23 cellular contexts compared by ENCODE assay signal in genomic region chr13:94886191-94886590, GRCh38.
DNase-seq lines count a peak whose midpoint lies in the region; ATAC-seq and TF ChIP-seq lines count a peak whose summit lies in the region.
"Had no signal": no experiment of that assay in that cellular context is flagged by ENCODE, and none has a peak within 500 bp of the region (broad histone marks: within the 10 kb centered on the region; RNA-seq: fewer than 3 reads in every experiment).

No MANE protein-coding gene starts in this region.

- H3K9me3 ChIP-seq in osteoblast (ENCODE audit: low read depth, low read length) = no peaks in the 10 kb centered on the region
- H3K9me3 ChIP-seq: prostate gland had no signal

- H3K27ac Mint-ChIP-seq in chondrocyte (ENCODE audit: unreplicated experiment) = peak overlapping the region; percentile 55
- H3K27ac Mint-ChIP-seq in activated CD8-positive, alpha-beta memory T cell treated with anti-CD3 and anti-CD28 coated beads, Interleukin-2, amount 10 ng/mL, durations not matched to agents 7 days and 5 days = no peak overlapping the region
- H3K27ac Mint-ChIP-seq: activated naive CD8-positive, alpha-beta T cell treated with anti-CD3 and anti-CD28 coated beads for 36 hours; natural killer cell treated with Interleukin-12 subunit alpha and Interleukin-12 subunit beta and Interleukin-15 and Interleukin-18, amount 100 ng/mL, for 72 hours had no signal

- H3K4me3 ChIP-seq in osteoblast (ENCODE audit: insufficient read depth, low read length) = no peak overlapping the region
- H3K4me3 ChIP-seq: prostate gland had no signal

- H2AFZ ChIP-seq in osteoblast (ENCODE audit: low read length) = no peak overlapping the region

- no peak overlapping the region for H3K27ac ChIP-seq in osteoblast (ENCODE audit: low read depth, low read length)
- H3K27ac ChIP-seq: C4-2B, KMS-11, prostate gland had no signal

- CTCF ChIA-PET in activated CD8-positive, alpha-beta memory T cell treated with anti-CD3 and anti-CD28 coated beads, Interleukin-2, amount 10 ng/mL, durations not matched to agents 7 days and 5 days (lab: Charles Lee) = no interaction called here

- no peaks in the 10 kb centered on the region for H3K36me3 ChIP-seq in osteoblast (ENCODE audit: insufficient read depth, low read length)
- H3K36me3 ChIP-seq: prostate gland had no signal

- peaks cover 11% of the 10 kb centered on the region for H3K4me1 Mint-ChIP-seq in chondrocyte (ENCODE audit: low read depth)
- H3K4me1 Mint-ChIP-seq in activated CD8-positive, alpha-beta memory T cell treated with anti-CD3 and anti-CD28 coated beads, Interleukin-2, amount 10 ng/mL, durations not matched to agents 7 days and 5 days = no peaks in the 10 kb centered on the region
- H3K4me1 Mint-ChIP-seq: activated naive CD8-positive, alpha-beta T cell treated with anti-CD3 and anti-CD28 coated beads for 36 hours had no signal

- H3K79me2 ChIP-seq in osteoblast (ENCODE audit: insufficient read depth, low read length) = no peaks in the 10 kb centered on the region

- H3K9me3 Mint-ChIP-seq in chondrocyte (ENCODE audit: low read depth) = peaks cover 4% of the 10 kb centered on the region
- no peaks in the 10 kb centered on the region for H3K9me3 Mint-ChIP-seq in activated CD8-positive, alpha-beta memory T cell treated with anti-CD3 and anti-CD28 coated beads, Interleukin-2, amount 10 ng/mL, durations not matched to agents 7 days and 5 days (ENCODE audit: low read depth)
- H3K9me3 Mint-ChIP-seq: activated naive CD8-positive, alpha-beta T cell treated with anti-CD3 and anti-CD28 coated beads for 36 hours had no signal

- H3K4me3 Mint-ChIP-seq in chondrocyte (ENCODE audit: unreplicated experiment) = no peak overlapping the region
- H3K4me3 Mint-ChIP-seq in activated CD8-positive, alpha-beta memory T cell treated with anti-CD3 and anti-CD28 coated beads, Interleukin-2, amount 10 ng/mL, durations not matched to agents 7 days and 5 days = no peak overlapping the region
- H3K4me3 Mint-ChIP-seq: activated naive CD8-positive, alpha-beta T cell treated with anti-CD3 and anti-CD28 coated beads for 36 hours; natural killer cell treated with Interleukin-12 subunit alpha and Interleukin-12 subunit beta and Interleukin-15 and Interleukin-18, amount 100 ng/mL, for 72 hours had no signal

- H3K27me3 Mint-ChIP-seq in chondrocyte (ENCODE audit: low read depth) = no peaks in the 10 kb centered on the region
- no peaks in the 10 kb centered on the region for H3K27me3 Mint-ChIP-seq in activated CD8-positive, alpha-beta memory T cell treated with anti-CD3 and anti-CD28 coated beads, Interleukin-2, amount 10 ng/mL, durations not matched to agents 7 days and 5 days
- H3K27me3 Mint-ChIP-seq: natural killer cell treated with Interleukin-12 subunit alpha and Interleukin-12 subunit beta and Interleukin-15 and Interleukin-18, amount 100 ng/mL, for 72 hours had no signal

- peak; percentile 96 for DNase-seq in EH (ENCODE audit: low read depth)
- peak; percentile 23 for DNase-seq in OCI-M1 (lab: John Stamatoyannopoulos, UW)
- DNase-seq in chondrocyte (ENCODE audit: low spot score) = no peak
- peak; percentile 46 for DNase-seq in osteoblast (ENCODE audit: insufficient read length, low spot score, missing footprints)
- DNase-seq in activated CD8-positive, alpha-beta memory T cell treated with anti-CD3 and anti-CD28 coated beads, Interleukin-2, amount 10 ng/mL, durations not matched to agents 7 days and 5 days = no peak
- DNase-seq in OCI-M2 (lab: John Stamatoyannopoulos, UW; ENCODE audit: unreplicated experiment) = no peak
- DNase-seq: activated CD4-positive, CD25-positive, alpha-beta regulatory T cell; activated naive CD8-positive, alpha-beta T cell treated with anti-CD3 and anti-CD28 coated beads for 36 hours; DMS153; effector CD4-positive, alpha-beta T cell; kidney glomerular epithelial cell; NCI-H1048; NCI-H2081; NCI-H524; SIG-M5; stimulated activated CD8-positive, alpha-beta memory T cell treated with anti-CD3 and anti-CD28 coated beads, Interleukin-4, amount 100 ng/mL, for 48 hours had no signal

- H4K20me1 ChIP-seq in osteoblast (ENCODE audit: insufficient read depth, low read length) = no peaks in the 10 kb centered on the region

- no peaks in the 10 kb centered on the region for H3K4me1 ChIP-seq in osteoblast (ENCODE audit: insufficient read depth, low read length)
- H3K4me1 ChIP-seq: prostate gland had no signal

- no peak overlapping the region for H3K4me2 ChIP-seq in osteoblast (ENCODE audit: insufficient read depth, low read length)
- H3K4me2 ChIP-seq: KMS-11 had no signal

- no peaks in the 10 kb centered on the region for H3K36me3 Mint-ChIP-seq in chondrocyte (ENCODE audit: low read depth)
- H3K36me3 Mint-ChIP-seq in activated CD8-positive, alpha-beta memory T cell treated with anti-CD3 and anti-CD28 coated beads, Interleukin-2, amount 10 ng/mL, durations not matched to agents 7 days and 5 days = no peaks in the 10 kb centered on the region
- H3K36me3 Mint-ChIP-seq: activated naive CD8-positive, alpha-beta T cell treated with anti-CD3 and anti-CD28 coated beads for 36 hours; natural killer cell treated with Interleukin-12 subunit alpha and Interleukin-12 subunit beta and Interleukin-15 and Interleukin-18, amount 100 ng/mL, for 72 hours had no signal

- peaks cover 6% of the 10 kb centered on the region for H3K27me3 ChIP-seq in osteoblast (ENCODE audit: insufficient read depth, low read length)

- ATAC-seq in GM21390 (IDR thresholded peaks at IDR 0.05; ENCODE audit: unreplicated experiment) (no peak), HG03378 (IDR thresholded peaks at IDR 0.05; ENCODE audit: unreplicated experiment) (no peak)
- no peak for ATAC-seq in activated CD8-positive, alpha-beta memory T cell treated with anti-CD3 and anti-CD28 coated beads, Interleukin-2, amount 10 ng/mL, durations not matched to agents 7 days and 5 days
- ATAC-seq: esophagus mucosa; natural killer cell treated with Interleukin-12 subunit alpha and Interleukin-12 subunit beta and Interleukin-15 and Interleukin-18, amount 100 ng/mL, for 72 hours had no signal

- TF ChIP-seq CTCF in chondrocyte (IDR thresholded peaks at IDR 0.05) = no peak
- TF ChIP-seq CTCF in osteoblast (IDR thresholded peaks at IDR 0.05; ENCODE audit: extremely low read depth, low read depth, low read length) = no peak

Comparison
In these comparisons a context has a peak if more than half of its experiments do, and no peak if none do; other contexts are left out.
1. DNase-seq: peak in EH (single experiment), OCI-M1 (single experiment) and osteoblast (single experiment); none in chondrocyte (single experiment), activated CD8-positive, alpha-beta memory T cell treated with anti-CD3 and anti-CD28 coated beads, Interleukin-2, amount 10 ng/mL, durations not matched to agents 7 days and 5 days (single experiment) and OCI-M2 (single experiment).